Comparison of ENCODE assay signal across 1 cellular context in the genomic region with DNA sequence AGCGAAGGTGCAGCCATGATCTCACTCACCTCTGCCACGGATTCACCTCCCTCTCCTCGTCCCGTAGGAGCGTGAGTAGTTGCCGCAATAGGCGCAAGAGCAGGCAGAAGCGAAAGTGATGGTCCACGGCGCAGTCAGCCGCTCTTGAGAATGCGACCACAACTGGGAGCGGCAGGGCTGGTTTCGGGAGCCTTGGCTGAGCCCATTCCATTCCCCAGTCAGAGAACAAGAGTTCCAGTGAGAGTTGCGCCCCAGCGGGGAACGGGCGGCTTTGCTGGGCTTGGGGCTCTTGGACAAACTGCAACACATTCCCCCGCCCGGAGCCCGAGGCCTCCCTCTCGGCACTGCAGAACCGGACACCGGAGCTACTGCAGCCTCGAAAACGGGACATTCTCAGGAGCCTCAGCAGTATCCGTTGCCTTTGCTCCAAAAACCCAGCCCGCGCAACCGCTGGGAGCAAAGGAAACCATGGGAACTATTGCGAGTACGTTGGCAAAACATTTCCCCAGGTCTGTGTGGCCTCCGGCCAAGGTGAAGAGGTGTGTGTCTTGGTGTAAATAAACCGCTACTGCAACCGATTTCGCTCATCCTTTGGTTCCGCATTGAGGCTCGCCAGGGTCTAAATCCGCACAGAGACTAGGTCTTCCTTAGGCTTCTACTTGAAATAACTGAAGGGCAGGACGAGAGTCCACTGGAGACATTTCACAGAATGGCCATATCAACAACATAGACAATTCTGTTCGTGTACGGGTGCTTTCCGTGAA.
A peak's percentile ranks its signal among the peaks of the same experiment; 100 is the strongest.
TF ChIP-seq lines count a peak whose summit lies in the region.

No MANE protein-coding gene starts in this region.

TF ChIP-seq in HepG2, 621 proteins besides CTCF, POLR2A, EP300 and RAD21 (continued from another document and continues in another):
- TF ChIP-seq MAX (IDR thresholded peaks at IDR 0.05) = peak; percentile 48; the same call in 1 of the 2 replicates
- TF ChIP-seq, protein P1, sequence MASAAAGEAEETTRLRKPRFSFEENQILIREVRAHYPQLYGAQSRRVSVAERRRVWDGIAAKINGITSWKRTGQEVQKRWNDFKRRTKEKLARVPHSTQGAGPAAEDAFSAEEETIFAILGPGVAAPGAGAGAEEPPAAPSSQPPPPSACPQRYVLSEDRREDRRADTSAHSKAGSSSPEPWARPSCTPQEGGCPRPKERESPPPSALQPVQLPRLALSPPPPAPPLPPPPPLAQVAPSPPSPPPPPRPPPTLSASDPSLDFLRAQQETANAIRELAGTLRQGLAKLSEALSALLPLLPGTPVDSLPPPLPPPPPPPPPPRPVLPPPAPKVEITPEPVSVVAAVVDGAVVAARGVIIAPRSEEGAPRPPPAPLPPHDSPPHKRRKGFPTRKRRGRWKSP (CRISPR knock-in tag; IDR thresholded peaks at IDR 0.05) = peak; percentile 88
- TF ChIP-seq ISX (CRISPR knock-in tag; conservative IDR thresholded peaks at IDR 0.05) = no peak
- TF ChIP-seq, protein P2, sequence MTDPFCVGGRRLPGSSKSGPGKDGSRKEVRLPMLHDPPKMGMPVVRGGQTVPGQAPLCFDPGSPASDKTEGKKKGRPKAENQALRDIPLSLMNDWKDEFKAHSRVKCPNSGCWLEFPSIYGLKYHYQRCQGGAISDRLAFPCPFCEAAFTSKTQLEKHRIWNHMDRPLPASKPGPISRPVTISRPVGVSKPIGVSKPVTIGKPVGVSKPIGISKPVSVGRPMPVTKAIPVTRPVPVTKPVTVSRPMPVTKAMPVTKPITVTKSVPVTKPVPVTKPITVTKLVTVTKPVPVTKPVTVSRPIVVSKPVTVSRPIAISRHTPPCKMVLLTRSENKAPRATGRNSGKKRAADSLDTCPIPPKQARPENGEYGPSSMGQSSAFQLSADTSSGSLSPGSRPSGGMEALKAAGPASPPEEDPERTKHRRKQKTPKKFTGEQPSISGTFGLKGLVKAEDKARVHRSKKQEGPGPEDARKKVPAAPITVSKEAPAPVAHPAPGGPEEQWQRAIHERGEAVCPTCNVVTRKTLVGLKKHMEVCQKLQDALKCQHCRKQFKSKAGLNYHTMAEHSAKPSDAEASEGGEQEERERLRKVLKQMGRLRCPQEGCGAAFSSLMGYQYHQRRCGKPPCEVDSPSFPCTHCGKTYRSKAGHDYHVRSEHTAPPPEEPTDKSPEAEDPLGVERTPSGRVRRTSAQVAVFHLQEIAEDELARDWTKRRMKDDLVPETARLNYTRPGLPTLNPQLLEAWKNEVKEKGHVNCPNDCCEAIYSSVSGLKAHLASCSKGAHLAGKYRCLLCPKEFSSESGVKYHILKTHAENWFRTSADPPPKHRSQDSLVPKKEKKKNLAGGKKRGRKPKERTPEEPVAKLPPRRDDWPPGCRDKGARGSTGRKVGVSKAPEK (CRISPR knock-in tag; IDR thresholded peaks at IDR 0.05; ENCODE audit: borderline replicate concordance) = no peak
- peak; percentile 89 for TF ChIP-seq NAIF1 (CRISPR knock-in tag; IDR thresholded peaks at IDR 0.05; ENCODE audit: borderline replicate concordance)
- TF ChIP-seq NR2C2 (CRISPR knock-in tag; IDR thresholded peaks at IDR 0.05; ENCODE audit: borderline replicate concordance) = peak; percentile 70; the same call in 1 of the 2 replicates
- no peak for TF ChIP-seq HDAC6 (IDR thresholded peaks at IDR 0.05; ENCODE audit: low read depth, low read length)
- no peak for TF ChIP-seq KLF12 (CRISPR knock-in tag; IDR thresholded peaks at IDR 0.05; ENCODE audit: borderline replicate concordance)
- no peak for TF ChIP-seq PHB2 (IDR thresholded peaks at IDR 0.05; ENCODE audit: partially characterized antibody)
- TF ChIP-seq MIER2 (CRISPR knock-in tag; IDR thresholded peaks at IDR 0.05) = 0 out of 2 replicates have a peak, but pooled peaks have one; percentile 47
- TF ChIP-seq, protein P3, sequence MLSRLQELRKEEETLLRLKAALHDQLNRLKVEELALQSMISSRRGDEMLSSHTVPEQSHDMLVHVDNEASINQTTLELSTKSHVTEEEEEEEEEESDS (CRISPR knock-in tag; IDR thresholded peaks at IDR 0.05; ENCODE audit: borderline replicate concordance) = no peak
- TF ChIP-seq HES4 (CRISPR knock-in tag; IDR thresholded peaks at IDR 0.05; ENCODE audit: borderline replicate concordance) = no peak
- TF ChIP-seq ZNF382 (CRISPR knock-in tag; IDR thresholded peaks at IDR 0.05; ENCODE audit: borderline replicate concordance) = no peak
- TF ChIP-seq CBX5 (CRISPR knock-in tag; IDR thresholded peaks at IDR 0.05; ENCODE audit: borderline replicate concordance) = peak; percentile 75; the same call in 1 of the 2 replicates
- TF ChIP-seq YEATS4 (CRISPR knock-in tag; IDR thresholded peaks at IDR 0.05; ENCODE audit: borderline replicate concordance) = peak; percentile 46; the same call in 1 of the 2 replicates
- TF ChIP-seq POLR2AphosphoS5 (IDR thresholded peaks at IDR 0.05; ENCODE audit: low read depth, low read length) = peak; percentile 64; the same call in 1 of the 2 replicates
- TF ChIP-seq, protein P4, sequence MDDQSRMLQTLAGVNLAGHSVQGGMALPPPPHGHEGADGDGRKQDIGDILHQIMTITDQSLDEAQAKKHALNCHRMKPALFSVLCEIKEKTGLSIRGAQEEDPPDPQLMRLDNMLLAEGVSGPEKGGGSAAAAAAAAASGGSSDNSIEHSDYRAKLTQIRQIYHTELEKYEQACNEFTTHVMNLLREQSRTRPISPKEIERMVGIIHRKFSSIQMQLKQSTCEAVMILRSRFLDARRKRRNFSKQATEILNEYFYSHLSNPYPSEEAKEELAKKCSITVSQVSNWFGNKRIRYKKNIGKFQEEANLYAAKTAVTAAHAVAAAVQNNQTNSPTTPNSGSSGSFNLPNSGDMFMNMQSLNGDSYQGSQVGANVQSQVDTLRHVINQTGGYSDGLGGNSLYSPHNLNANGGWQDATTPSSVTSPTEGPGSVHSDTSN (CRISPR knock-in tag; IDR thresholded peaks at IDR 0.05; ENCODE audit: borderline replicate concordance) = no peak
- no peak for TF ChIP-seq CERS6 (CRISPR knock-in tag; IDR thresholded peaks at IDR 0.05)
- peak; percentile 97 for TF ChIP-seq FOXP1 (IDR thresholded peaks at IDR 0.05)
- peak; percentile 99 for TF ChIP-seq FOXP1 (CRISPR knock-in tag; IDR thresholded peaks at IDR 0.05)
- TF ChIP-seq, protein P5, sequence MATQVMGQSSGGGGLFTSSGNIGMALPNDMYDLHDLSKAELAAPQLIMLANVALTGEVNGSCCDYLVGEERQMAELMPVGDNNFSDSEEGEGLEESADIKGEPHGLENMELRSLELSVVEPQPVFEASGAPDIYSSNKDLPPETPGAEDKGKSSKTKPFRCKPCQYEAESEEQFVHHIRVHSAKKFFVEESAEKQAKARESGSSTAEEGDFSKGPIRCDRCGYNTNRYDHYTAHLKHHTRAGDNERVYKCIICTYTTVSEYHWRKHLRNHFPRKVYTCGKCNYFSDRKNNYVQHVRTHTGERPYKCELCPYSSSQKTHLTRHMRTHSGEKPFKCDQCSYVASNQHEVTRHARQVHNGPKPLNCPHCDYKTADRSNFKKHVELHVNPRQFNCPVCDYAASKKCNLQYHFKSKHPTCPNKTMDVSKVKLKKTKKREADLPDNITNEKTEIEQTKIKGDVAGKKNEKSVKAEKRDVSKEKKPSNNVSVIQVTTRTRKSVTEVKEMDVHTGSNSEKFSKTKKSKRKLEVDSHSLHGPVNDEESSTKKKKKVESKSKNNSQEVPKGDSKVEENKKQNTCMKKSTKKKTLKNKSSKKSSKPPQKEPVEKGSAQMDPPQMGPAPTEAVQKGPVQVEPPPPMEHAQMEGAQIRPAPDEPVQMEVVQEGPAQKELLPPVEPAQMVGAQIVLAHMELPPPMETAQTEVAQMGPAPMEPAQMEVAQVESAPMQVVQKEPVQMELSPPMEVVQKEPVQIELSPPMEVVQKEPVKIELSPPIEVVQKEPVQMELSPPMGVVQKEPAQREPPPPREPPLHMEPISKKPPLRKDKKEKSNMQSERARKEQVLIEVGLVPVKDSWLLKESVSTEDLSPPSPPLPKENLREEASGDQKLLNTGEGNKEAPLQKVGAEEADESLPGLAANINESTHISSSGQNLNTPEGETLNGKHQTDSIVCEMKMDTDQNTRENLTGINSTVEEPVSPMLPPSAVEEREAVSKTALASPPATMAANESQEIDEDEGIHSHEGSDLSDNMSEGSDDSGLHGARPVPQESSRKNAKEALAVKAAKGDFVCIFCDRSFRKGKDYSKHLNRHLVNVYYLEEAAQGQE (IDR thresholded peaks at IDR 0.05; ENCODE audit: borderline replicate concordance in 1 of 2, low read depth in 1 of 2, low read length in 2 of 2) = 0 out of 4 replicates have a peak, but pooled peaks of 1 of the 2 experiments have one; percentile 15
- TF ChIP-seq, protein P6, sequence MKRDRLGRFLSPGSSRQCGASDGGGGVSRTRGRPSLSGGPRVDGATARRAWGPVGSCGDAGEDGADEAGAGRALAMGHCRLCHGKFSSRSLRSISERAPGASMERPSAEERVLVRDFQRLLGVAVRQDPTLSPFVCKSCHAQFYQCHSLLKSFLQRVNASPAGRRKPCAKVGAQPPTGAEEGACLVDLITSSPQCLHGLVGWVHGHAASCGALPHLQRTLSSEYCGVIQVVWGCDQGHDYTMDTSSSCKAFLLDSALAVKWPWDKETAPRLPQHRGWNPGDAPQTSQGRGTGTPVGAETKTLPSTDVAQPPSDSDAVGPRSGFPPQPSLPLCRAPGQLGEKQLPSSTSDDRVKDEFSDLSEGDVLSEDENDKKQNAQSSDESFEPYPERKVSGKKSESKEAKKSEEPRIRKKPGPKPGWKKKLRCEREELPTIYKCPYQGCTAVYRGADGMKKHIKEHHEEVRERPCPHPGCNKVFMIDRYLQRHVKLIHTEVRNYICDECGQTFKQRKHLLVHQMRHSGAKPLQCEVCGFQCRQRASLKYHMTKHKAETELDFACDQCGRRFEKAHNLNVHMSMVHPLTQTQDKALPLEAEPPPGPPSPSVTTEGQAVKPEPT (CRISPR knock-in tag; IDR thresholded peaks at IDR 0.05; ENCODE audit: low read depth) = no peak
- no peak for TF ChIP-seq JDP2 (CRISPR knock-in tag; IDR thresholded peaks at IDR 0.05; ENCODE audit: borderline replicate concordance)
- TF ChIP-seq ZNF564 (CRISPR knock-in tag; IDR thresholded peaks at IDR 0.05) = no peak
- TF ChIP-seq ZNF451 (CRISPR knock-in tag; IDR thresholded peaks at IDR 0.05) = no peak
- peak; percentile 56 for TF ChIP-seq SALL1 (CRISPR knock-in tag; IDR thresholded peaks at IDR 0.05)
- no peak for TF ChIP-seq HBP1 (CRISPR knock-in tag; IDR thresholded peaks at IDR 0.05; ENCODE audit: low read depth)
- TF ChIP-seq ZNF280D (CRISPR knock-in tag; IDR thresholded peaks at IDR 0.05) = no peak
- peak; percentile 97 for TF ChIP-seq KMT2B (CRISPR knock-in tag; IDR thresholded peaks at IDR 0.05)
- TF ChIP-seq, protein P7, sequence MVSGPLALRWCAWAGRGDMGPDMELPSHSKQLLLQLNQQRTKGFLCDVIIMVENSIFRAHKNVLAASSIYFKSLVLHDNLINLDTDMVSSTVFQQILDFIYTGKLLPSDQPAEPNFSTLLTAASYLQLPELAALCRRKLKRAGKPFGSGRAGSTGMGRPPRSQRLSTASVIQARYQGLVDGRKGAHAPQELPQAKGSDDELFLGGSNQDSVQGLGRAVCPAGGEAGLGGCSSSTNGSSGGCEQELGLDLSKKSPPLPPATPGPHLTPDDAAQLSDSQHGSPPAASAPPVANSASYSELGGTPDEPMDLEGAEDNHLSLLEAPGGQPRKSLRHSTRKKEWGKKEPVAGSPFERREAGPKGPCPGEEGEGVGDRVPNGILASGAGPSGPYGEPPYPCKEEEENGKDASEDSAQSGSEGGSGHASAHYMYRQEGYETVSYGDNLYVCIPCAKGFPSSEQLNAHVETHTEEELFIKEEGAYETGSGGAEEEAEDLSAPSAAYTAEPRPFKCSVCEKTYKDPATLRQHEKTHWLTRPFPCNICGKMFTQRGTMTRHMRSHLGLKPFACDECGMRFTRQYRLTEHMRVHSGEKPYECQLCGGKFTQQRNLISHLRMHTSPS (CRISPR knock-in tag; IDR thresholded peaks at IDR 0.05; ENCODE audit: low read depth) = no peak
- no peak for TF ChIP-seq IRX3 (CRISPR knock-in tag; IDR thresholded peaks at IDR 0.05; ENCODE audit: borderline replicate concordance, low read depth)
- TF ChIP-seq EED (CRISPR knock-in tag; IDR thresholded peaks at IDR 0.05) = peak; percentile 74
- TF ChIP-seq NCOA2 (CRISPR knock-in tag; IDR thresholded peaks at IDR 0.05) = peak; percentile 21; the same call in 1 of the 2 replicates
- peak; percentile 42; the same call in 1 of the 2 replicates for TF ChIP-seq MYC (CRISPR knock-in tag; IDR thresholded peaks at IDR 0.05; ENCODE audit: borderline replicate concordance)
